In the genomic region with DNA sequence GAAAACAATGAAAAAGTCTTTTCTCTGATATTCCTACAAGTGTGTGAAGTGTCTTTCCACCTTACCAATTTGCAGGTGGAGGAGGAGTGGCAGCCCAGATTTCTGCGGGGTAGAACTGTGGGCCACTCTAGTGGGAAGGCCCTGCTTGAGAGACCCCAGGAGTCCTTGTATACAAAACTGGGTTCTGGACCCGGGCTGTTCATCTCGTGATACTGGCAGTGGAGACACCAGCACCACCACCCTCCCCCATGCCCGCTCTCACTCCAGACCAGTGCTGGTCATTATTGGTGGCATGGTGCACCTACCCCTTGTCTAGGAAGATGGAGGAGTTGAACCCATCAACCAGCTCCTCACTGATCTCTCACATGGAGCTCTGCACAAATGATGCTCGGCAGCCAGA, we compare ENCODE assay signal across 39 cellular contexts.
"Had no signal": no experiment of that assay in that cellular context is flagged by ENCODE, and none has a peak within 500 bp of the region (broad histone marks: within the 10 kb centered on the region; RNA-seq: fewer than 3 reads in every experiment).

No MANE protein-coding gene starts in this region.

- FAIRE-seq: bronchial epithelial cell, TTC549 had no signal

- H3K27ac ChIP-seq: ascending aorta, cardiac muscle cell, VCaP had no signal

- H3K9me3 Mint-ChIP-seq: activated B cell treated with CpG ODN at 0.5 μM for 24 hours; activated CD4-positive, alpha-beta memory T cell treated with anti-CD3 and anti-CD28 coated beads for 36 hours; activated CD8-positive, alpha-beta T cell treated with anti-CD3 and anti-CD28 coated beads for 36 hours; activated naive CD4-positive, alpha-beta T cell treated with anti-CD3 and anti-CD28 coated beads for 36 hours; activated naive CD4-positive, alpha-beta T cell treated with anti-CD3 and anti-CD28 coated beads, Interleukin-2, amount 50 U/mL, for 72 hours; activated naive CD8-positive, alpha-beta T cell treated with anti-CD3 and anti-CD28 coated beads for 36 hours; activated T-cell treated with anti-CD3 and anti-CD28 coated beads, Interleukin-2, amount 50 U/mL, for 4 hours; activated T-cell treated with anti-CD3 and anti-CD28 coated beads, Interleukin-2, amount 50 U/mL, for 72 hours; activated T-helper 1 cell treated with anti-CD3 and anti-CD28 coated beads, Interleukin-12 subunit alpha, Interleukin-12 subunit beta, Interleukin-2, Interleukin-4 antibody, amounts not matched to agents 30 ng/mL and 10 ng/mL and 1 ng/mL, durations not matched to agents 14 hours and 24 hours and 36 hours; activated T-helper 17 cell treated with anti-CD3 and anti-CD28 coated beads, Interleukin-2, amount 50 U/mL, for 72 hours; central memory CD8-positive, alpha-beta T cell; T-helper 1 cell treated with Interleukin-12 subunit alpha and Interleukin-12 subunit beta and Interleukin-4 antibody, amounts not matched to agents 30 μg/mL and 1 μg/mL, for 36 hours; T-helper 2 cell treated with Interferon-gamma antibody and Interleukin-4, amounts not matched to agents 5 μg/mL and 100 μg/mL, for 36 hours had no signal

- H3K36me3 ChIP-seq: ascending aorta, cardiac muscle cell had no signal

- H3K4me3 ChIP-seq: ascending aorta, cardiac muscle cell had no signal

- H3K27ac Mint-ChIP-seq: activated B cell treated with CpG ODN at 0.5 μM for 24 hours; activated CD4-positive, alpha-beta memory T cell treated with anti-CD3 and anti-CD28 coated beads for 36 hours; activated CD4-positive, alpha-beta T cell treated with anti-CD3 and anti-CD28 coated beads for 36 hours; activated CD8-positive, alpha-beta T cell treated with anti-CD3 and anti-CD28 coated beads for 36 hours; activated naive CD4-positive, alpha-beta T cell treated with anti-CD3 and anti-CD28 coated beads for 36 hours; activated naive CD4-positive, alpha-beta T cell treated with anti-CD3 and anti-CD28 coated beads, Interleukin-2, amount 50 U/mL, for 72 hours; activated naive CD8-positive, alpha-beta T cell treated with anti-CD3 and anti-CD28 coated beads for 36 hours; activated T-cell treated with anti-CD3 and anti-CD28 coated beads, Interleukin-2, amount 50 U/mL, for 72 hours; activated T-helper 1 cell treated with anti-CD3 and anti-CD28 coated beads, Interleukin-12 subunit alpha, Interleukin-12 subunit beta, Interleukin-2, Interleukin-4 antibody, amounts not matched to agents 30 ng/mL and 10 ng/mL and 1 ng/mL, durations not matched to agents 14 hours and 24 hours and 36 hours; activated T-helper 17 cell treated with anti-CD3 and anti-CD28 coated beads, Interleukin-2, amount 50 U/mL, for 72 hours; brain; T-helper 1 cell treated with Interleukin-12 subunit alpha and Interleukin-12 subunit beta and Interleukin-4 antibody, amounts not matched to agents 30 μg/mL and 1 μg/mL, for 36 hours; T-helper 2 cell treated with Interferon-gamma antibody and Interleukin-4, amounts not matched to agents 5 μg/mL and 100 μg/mL, for 36 hours had no signal

- DNase-seq: activated B cell treated with CpG ODN at 0.5 μM for 24 hours; activated CD4-positive, alpha-beta memory T cell treated with anti-CD3 and anti-CD28 coated beads for 36 hours; activated CD4-positive, alpha-beta T cell treated with anti-CD3 and anti-CD28 coated beads for 36 hours; activated CD4-positive, alpha-beta T cell treated with anti-CD3 and anti-CD28 coated beads for 48 hours; activated CD4-positive, alpha-beta T cell treated with anti-CD3 and anti-CD28 coated beads, Interleukin-2, amount 50 U/mL, for 1 hour; activated CD4-positive, alpha-beta T cell treated with anti-CD3 and anti-CD28 coated beads, Interleukin-2, amount 50 U/mL, for 4 hours; activated CD4-positive, CD25-positive, alpha-beta regulatory T cell treated with anti-CD3 and anti-CD28 coated beads, Interleukin-2, amount 50 U/mL, for 72 hours; activated CD8-positive, alpha-beta memory T cell treated with anti-CD3 and anti-CD28 coated beads, Interleukin-2, amount 50 U/mL, for 4 hours; activated CD8-positive, alpha-beta T cell treated with anti-CD3 and anti-CD28 coated beads for 36 hours; activated effector memory CD4-positive, alpha-beta T cell treated with anti-CD3 and anti-CD28 coated beads, Interleukin-2, amount 50 U/mL, for 16 hours; activated gamma-delta T cell treated with Interleukin-2 at 50 U/mL for 16 hours; activated naive CD4-positive, alpha-beta T cell; activated naive CD4-positive, alpha-beta T cell treated with anti-CD3 and anti-CD28 coated beads for 36 hours; activated naive CD4-positive, alpha-beta T cell treated with anti-CD3 and anti-CD28 coated beads, Interleukin-2, amount 50 U/mL, for 16 hours; activated naive CD8-positive, alpha-beta T cell treated with anti-CD3 and anti-CD28 coated beads for 36 hours; activated T-cell treated with anti-CD3 and anti-CD28 coated beads for 4 hours; activated T-cell treated with anti-CD3 and anti-CD28 coated beads, Interleukin-2, amount 50 U/mL, for 1 hour; activated T-cell treated with anti-CD3 and anti-CD28 coated beads, Interleukin-2, amount 50 U/mL, for 4 hours; activated T-cell treated with anti-CD3 and anti-CD28 coated beads, Interleukin-2, amount 50 U/mL, for 72 hours; amygdala; anterior cingulate cortex; caudate nucleus; cerebellar nuclear complex; SW 1271; T-helper 1 cell; T-helper 2 cell; T-helper 9 cell had no signal

- H3K4me1 ChIP-seq: ascending aorta had no signal

- H3K27me3 Mint-ChIP-seq: activated CD8-positive, alpha-beta T cell treated with anti-CD3 and anti-CD28 coated beads for 36 hours; central memory CD8-positive, alpha-beta T cell had no signal

- H3K9me3 ChIP-seq: ascending aorta had no signal

- H3K27me3 ChIP-seq: ascending aorta, cardiac muscle cell had no signal

- H3K4me1 Mint-ChIP-seq: brain had no signal

- H3K4me3 Mint-ChIP-seq: activated B cell treated with CpG ODN at 0.5 μM for 24 hours; activated CD4-positive, alpha-beta memory T cell treated with anti-CD3 and anti-CD28 coated beads for 36 hours; activated CD4-positive, alpha-beta T cell treated with anti-CD3 and anti-CD28 coated beads for 36 hours; activated CD8-positive, alpha-beta T cell treated with anti-CD3 and anti-CD28 coated beads for 36 hours; activated naive CD4-positive, alpha-beta T cell treated with anti-CD3 and anti-CD28 coated beads for 36 hours; activated naive CD8-positive, alpha-beta T cell treated with anti-CD3 and anti-CD28 coated beads for 36 hours; activated T-cell treated with anti-CD3 and anti-CD28 coated beads, Interleukin-2, amount 50 U/mL, for 4 hours; activated T-cell treated with anti-CD3 and anti-CD28 coated beads, Interleukin-2, amount 50 U/mL, for 72 hours; activated T-helper 1 cell treated with anti-CD3 and anti-CD28 coated beads, Interleukin-12 subunit alpha, Interleukin-12 subunit beta, Interleukin-2, Interleukin-4 antibody, amounts not matched to agents 30 ng/mL and 10 ng/mL and 1 ng/mL, durations not matched to agents 14 hours and 24 hours and 36 hours; activated T-helper 17 cell treated with anti-CD3 and anti-CD28 coated beads, Interleukin-2, amount 50 U/mL, for 72 hours; brain; central memory CD8-positive, alpha-beta T cell; T-helper 1 cell treated with Interleukin-12 subunit alpha and Interleukin-12 subunit beta and Interleukin-4 antibody, amounts not matched to agents 30 μg/mL and 1 μg/mL, for 36 hours; T-helper 2 cell treated with Interferon-gamma antibody and Interleukin-4, amounts not matched to agents 5 μg/mL and 100 μg/mL, for 36 hours had no signal

- ATAC-seq: activated CD4-positive, alpha-beta T cell treated with anti-CD3 and anti-CD28 coated beads for 36 hours; activated CD8-positive, alpha-beta T cell treated with anti-CD3 and anti-CD28 coated beads for 36 hours; activated naive CD4-positive, alpha-beta T cell treated with anti-CD3 and anti-CD28 coated beads, Interleukin-2, amount 50 U/mL, for 72 hours; activated T-cell treated with anti-CD3 and anti-CD28 coated beads, Interleukin-2, amount 50 U/mL, for 4 hours; activated T-cell treated with anti-CD3 and anti-CD28 coated beads, Interleukin-2, amount 50 U/mL, for 72 hours; activated T-helper 17 cell treated with anti-CD3 and anti-CD28 coated beads, Interleukin-2, amount 50 U/mL, for 72 hours had no signal

- H3K36me3 Mint-ChIP-seq: activated CD4-positive, alpha-beta memory T cell treated with anti-CD3 and anti-CD28 coated beads for 36 hours; activated naive CD4-positive, alpha-beta T cell treated with anti-CD3 and anti-CD28 coated beads, Interleukin-2, amount 50 U/mL, for 72 hours; activated naive CD8-positive, alpha-beta T cell treated with anti-CD3 and anti-CD28 coated beads for 36 hours; brain had no signal
